Comparison of ENCODE assay signal across 15 cellular contexts in the genomic region with DNA sequence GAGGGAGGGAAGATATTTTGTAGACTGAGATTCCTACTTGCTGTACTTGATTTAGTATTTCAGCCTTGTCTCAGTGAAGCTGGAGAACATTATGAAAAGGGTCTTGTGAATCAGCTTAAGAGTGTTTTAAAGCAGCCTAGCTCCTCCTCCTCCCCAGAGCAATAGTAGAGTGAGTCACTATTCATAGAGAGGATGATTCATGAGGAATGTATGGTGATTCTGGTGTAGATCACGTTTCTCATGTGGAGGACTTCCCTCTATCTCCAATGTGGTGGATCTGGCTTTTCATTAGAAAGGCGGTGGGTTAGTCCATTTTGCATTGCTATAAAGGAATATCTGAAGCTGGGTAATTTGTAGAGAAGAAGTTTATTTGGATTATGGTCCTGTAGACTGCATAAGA.
DNase-seq lines count a peak whose midpoint lies in the region; ATAC-seq, FAIRE-seq and TF ChIP-seq lines count a peak whose summit lies in the region.
"Had no signal": no experiment of that assay in that cellular context is flagged by ENCODE, and none has a peak within 500 bp of the region (broad histone marks: within the 10 kb centered on the region; RNA-seq: fewer than 3 reads in every experiment).

No MANE protein-coding gene starts in this region.

- no peak for FAIRE-seq in keratinocyte (lab: Jason Lieb, UNC)
- FAIRE-seq: H1 had no signal

- H4K20me1 ChIP-seq in keratinocyte (ENCODE audit: control insufficient read depth, extremely low read depth, insufficient read depth, low read length) = no peaks in the 10 kb centered on the region

- no peak for TF ChIP-seq CTCF in astrocyte of the spinal cord (IDR thresholded peaks at IDR 0.05; ENCODE audit: low read depth, low read length)
- no peak for TF ChIP-seq CTCF in keratinocyte (optimal IDR thresholded peaks at IDR 0.05 in 1 of 3, IDR thresholded peaks at IDR 0.05 in 1 of 3, conservative IDR thresholded peaks at IDR 0.05 in 1 of 3; ENCODE audit: extremely low read depth in 1 of 3, insufficient read depth in 2 of 3, low read length in 3 of 3)

- CTCF ChIA-PET in activated CD8-positive, alpha-beta T cell treated with anti-CD3 and anti-CD28 coated beads, Interleukin-2, amount 10 ng/mL, durations not matched to agents 7 days and 5 days (lab: Charles Lee) = no interaction called here

- H3K36me3 Mint-ChIP-seq in activated CD8-positive, alpha-beta T cell treated with anti-CD3 and anti-CD28 coated beads, Interleukin-2, amount 10 ng/mL, durations not matched to agents 7 days and 5 days (ENCODE audit: low read depth) = no peaks in the 10 kb centered on the region
- H3K36me3 Mint-ChIP-seq: activated naive CD8-positive, alpha-beta T cell treated with anti-CD3 and anti-CD28 coated beads, Interleukin-2, amount 10 ng/mL, durations not matched to agents 7 days and 5 days had no signal

- no peak overlapping the region for H3K4me2 ChIP-seq in keratinocyte (ENCODE audit: control insufficient read depth, extremely low read depth, insufficient read depth, low read depth, low read length)

- no peak overlapping the region for H3K27ac Mint-ChIP-seq in activated CD8-positive, alpha-beta T cell treated with anti-CD3 and anti-CD28 coated beads, Interleukin-2, amount 10 ng/mL, durations not matched to agents 7 days and 5 days
- H3K27ac Mint-ChIP-seq: activated naive CD8-positive, alpha-beta T cell treated with anti-CD3 and anti-CD28 coated beads, Interleukin-2, amount 10 ng/mL, durations not matched to agents 7 days and 5 days had no signal

- no peaks in the 10 kb centered on the region for H3K4me1 Mint-ChIP-seq in activated CD8-positive, alpha-beta T cell treated with anti-CD3 and anti-CD28 coated beads, Interleukin-2, amount 10 ng/mL, durations not matched to agents 7 days and 5 days (ENCODE audit: low read depth)
- H3K4me1 Mint-ChIP-seq: activated naive CD8-positive, alpha-beta T cell treated with anti-CD3 and anti-CD28 coated beads, Interleukin-2, amount 10 ng/mL, durations not matched to agents 7 days and 5 days had no signal

- H3K9me1 ChIP-seq in keratinocyte (ENCODE audit: control insufficient read depth, extremely low read depth, insufficient read depth, low read length) = no peaks in the 10 kb centered on the region

- H3K36me3 ChIP-seq in keratinocyte (ENCODE audit: control insufficient read depth in 2 of 2, extremely low read depth in 1 of 2, insufficient read depth in 2 of 2, low read length in 2 of 2) = no peaks in the 10 kb centered on the region
- H3K36me3 ChIP-seq: neutrophil had no signal

- no peaks in the 10 kb centered on the region for H3K27me3 ChIP-seq in keratinocyte (ENCODE audit: control insufficient read depth, extremely low read depth, insufficient read depth, low read length)
- H3K27me3 ChIP-seq: neutrophil had no signal

- no peak overlapping the region for H3K4me3 Mint-ChIP-seq in activated CD8-positive, alpha-beta T cell treated with anti-CD3 and anti-CD28 coated beads, Interleukin-2, amount 10 ng/mL, durations not matched to agents 7 days and 5 days
- H3K4me3 Mint-ChIP-seq: activated naive CD8-positive, alpha-beta T cell treated with anti-CD3 and anti-CD28 coated beads, Interleukin-2, amount 10 ng/mL, durations not matched to agents 7 days and 5 days had no signal

- H3K4me1 ChIP-seq in keratinocyte (ENCODE audit: control insufficient read depth, extremely low read depth, insufficient read depth, low read length) = no peaks in the 10 kb centered on the region

- POLR2A ChIA-PET in activated CD8-positive, alpha-beta T cell treated with anti-CD3 and anti-CD28 coated beads, Interleukin-2, amount 10 ng/mL, durations not matched to agents 7 days and 5 days (lab: Charles Lee) = no interaction called here

- no peak overlapping the region for H2AFZ ChIP-seq in keratinocyte (ENCODE audit: control insufficient read depth, low read length)

- ATAC-seq in activated CD8-positive, alpha-beta T cell treated with anti-CD3 and anti-CD28 coated beads, Interleukin-2, amount 10 ng/mL, durations not matched to agents 7 days and 5 days = no peak

- no peaks in the 10 kb centered on the region for H3K79me2 ChIP-seq in keratinocyte (ENCODE audit: control insufficient read depth, insufficient read depth, low read length)

- no peak overlapping the region for H3K9ac ChIP-seq in keratinocyte (ENCODE audit: control insufficient read depth, extremely low read depth, insufficient read depth, low read length)

- H3K27me3 Mint-ChIP-seq in activated CD8-positive, alpha-beta T cell treated with anti-CD3 and anti-CD28 coated beads, Interleukin-2, amount 10 ng/mL, durations not matched to agents 7 days and 5 days (ENCODE audit: low read depth) = no peaks in the 10 kb centered on the region
- H3K27me3 Mint-ChIP-seq: activated naive CD8-positive, alpha-beta T cell treated with anti-CD3 and anti-CD28 coated beads, Interleukin-2, amount 10 ng/mL, durations not matched to agents 7 days and 5 days had no signal

- no peak overlapping the region for H3K4me3 ChIP-seq in astrocyte of the spinal cord (ENCODE audit: low read depth, low read length)
- no peak overlapping the region for H3K4me3 ChIP-seq in keratinocyte (ENCODE audit: control insufficient read depth in 2 of 3, extremely low read depth in 1 of 3, insufficient read depth in 2 of 3, low read depth in 1 of 3, low read length in 3 of 3)

- dilution Hi-C loops in keratinocyte (cut with MboI; ENCODE audit: extremely low pct_ligation_motif_present, low sequenced_read_pairs) = no loop called here

- DNase-seq in AG08396 (ENCODE audit: low spot score) = peak; percentile 62
- DNase-seq in HT1080 (ENCODE audit: low read depth) = peak; percentile 92
- peak; percentile 87 for DNase-seq in astrocyte of the spinal cord (ENCODE audit: low read depth, low spot score)
- peak; percentile 0 for DNase-seq in keratinocyte (ENCODE audit: low read depth, low spot score)
- DNase-seq in activated CD8-positive, alpha-beta T cell treated with anti-CD3 and anti-CD28 coated beads, Interleukin-2, amount 10 ng/mL, durations not matched to agents 7 days and 5 days = no peak
- no peak for DNase-seq in DMS114 treated with DMSO at 0.1 percent for 48 hours (lab: John Stamatoyannopoulos, UW; ENCODE audit: unreplicated experiment)
- DNase-seq in cerebellar cortex (ENCODE audit: low spot score) = no peak
- no peak for DNase-seq in NCI-H510A (lab: John Stamatoyannopoulos, UW)
- DNase-seq: activated CD4-positive, alpha-beta T cell treated with anti-CD3 and anti-CD28 coated beads, Interleukin-2, amount 50 U/mL, for 4 hours; activated naive CD8-positive, alpha-beta T cell treated with anti-CD3 and anti-CD28 coated beads, Interleukin-2, amount 10 ng/mL, durations not matched to agents 7 days and 5 days; NCI-H510A treated with DMSO at 0.1 percent for 48 hours; stimulated activated naive CD4-positive, alpha-beta T cell had no signal

- no peak overlapping the region for H3K27ac ChIP-seq in keratinocyte (ENCODE audit: control insufficient read depth, insufficient read depth, low read length)
- H3K27ac ChIP-seq: C4-2B, neutrophil had no signal

- peaks cover 8% of the 10 kb centered on the region for H3K9me3 Mint-ChIP-seq in activated CD8-positive, alpha-beta T cell treated with anti-CD3 and anti-CD28 coated beads, Interleukin-2, amount 10 ng/mL, durations not matched to agents 7 days and 5 days (ENCODE audit: insufficient read depth)

- in situ Hi-C loops in astrocyte of the spinal cord (cut with HindIII; ENCODE audit: low sequenced_read_pairs) = no loop called here

- peaks cover 4% of the 10 kb centered on the region for H3K9me3 ChIP-seq in keratinocyte (ENCODE audit: control insufficient read depth, low read depth, low read length)
- H3K9me3 ChIP-seq: neutrophil had no signal

Comparison
In these comparisons a context has a peak if more than half of its experiments do, and no peak if none do; other contexts are left out.
1. DNase-seq: peak in AG08396 (single experiment), HT1080 (single experiment), astrocyte of the spinal cord (single experiment) and keratinocyte (single experiment); none in activated CD8-positive, alpha-beta T cell treated with anti-CD3 and anti-CD28 coated beads, Interleukin-2, amount 10 ng/mL, durations not matched to agents 7 days and 5 days (single experiment), DMS114 treated with DMSO at 0.1 percent for 48 hours (single experiment), cerebellar cortex (single experiment) and NCI-H510A (single experiment).